ENCODE assay signal across 8 cellular contexts in genomic region chr18:23498877-23499570, GRCh38. TPM values are rescaled to one million over a fixed set of nuclear protein-coding genes. Genes with fewer than 3 reads are reported as not detected.
DNase-seq lines count a peak whose midpoint lies in the region; ATAC-seq and TF ChIP-seq lines count a peak whose summit lies in the region.

No MANE protein-coding gene starts in this region.

- H3K4me3 Mint-ChIP-seq in natural killer cell, result peak overlapping the region; percentile 58

- H3K36me3 Mint-ChIP-seq in natural killer cell, result no peaks in the 10 kb centered on the region

- peak; percentile 70 for DNase-seq in Right ventricle myocardium superior
- DNase-seq in Right ventricle myocardium inferior (ENCODE audit: missing footprints), result no peak
- DNase-seq in NOMO-1 (lab: John Stamatoyannopoulos, UW; ENCODE audit: unreplicated experiment in 2 of 2), result peak; percentile 59 to 83
- DNase-seq in activated CD8-positive, alpha-beta memory T cell treated with anti-CD3 and anti-CD28 coated beads for 1 hour (ENCODE audit: extremely low read depth in 1 of 2, low read depth in 1 of 2), result peak; percentile 34 to 52
- DNase-seq in epithelial cell of esophagus (ENCODE audit: low read depth), result peak; percentile 78
- DNase-seq in natural killer cell, result peak; percentile 59
- DNase-seq in stimulated activated naive CD4-positive, alpha-beta T cell (lab: John Stamatoyannopoulos, UW), result peak; percentile 16 to 74 (median 56)

- no peak overlapping the region for H3K4me3 ChIP-seq in epithelial cell of esophagus (ENCODE audit: low read length)

- TF ChIP-seq CTCF in epithelial cell of esophagus (IDR thresholded peaks at IDR 0.05; ENCODE audit: insufficient read depth, low read depth, low read length, missing control alignments) (peak; percentile 96), natural killer cell (IDR thresholded peaks at IDR 0.05) (peak; percentile 87)

- H3K27ac Mint-ChIP-seq in natural killer cell, result peak overlapping the region; percentile 30 to 67

- intact Hi-C loops in Right ventricle myocardium superior (cut with DNase I), result no loop called here
- intact Hi-C loops in Right ventricle myocardium inferior (cut with DNase I), result loop anchor here (10.0 kb wide), 1 partner anchor 496 kb away; no protein-coding TSS in a partner anchor
- intact Hi-C loops in natural killer cell (cut with micrococcal nuclease), result loop anchor here (1.0 to 5.0 kb wide), 3 partner anchors 88 to 618 kb away; no protein-coding TSS in a partner anchor

- H3K9me3 Mint-ChIP-seq in natural killer cell, result no peaks in the 10 kb centered on the region

- H3K4me1 Mint-ChIP-seq in natural killer cell, result peaks cover 29 to 31% of the 10 kb centered on the region in 2 donors

- no peak for ATAC-seq in Right ventricle myocardium superior (ENCODE audit: poor library complexity)
- ATAC-seq in Right ventricle myocardium inferior, result no peak
- peak; percentile 26 for ATAC-seq in HG03460 (IDR thresholded peaks at IDR 0.05; ENCODE audit: unreplicated experiment)
- peak; percentile 47 to 66 (median 55) for ATAC-seq in natural killer cell

- no peaks in the 10 kb centered on the region for H3K27me3 Mint-ChIP-seq in natural killer cell (ENCODE audit: low read depth in 2 of 2)

RNA-seq across cellular contexts. Expression of gene RMC1, which starts 4.3 kb away (rescaled TPM):
- total RNA-seq in Right ventricle myocardium superior (13.9 TPM), Right ventricle myocardium inferior (13.0 TPM), natural killer cell (10 to 100 TPM; 71.1 to 84.4 (median 77.2) TPM)

RNA-seq across cellular contexts. Expression of gene RIOK3, which starts 45.9 kb away (rescaled TPM):
- total RNA-seq in Right ventricle myocardium superior (51.5 TPM), Right ventricle myocardium inferior (49.3 TPM), natural killer cell (100 to 1,000 TPM; 164 to 233 (median 182) TPM)

Comparison
In these comparisons a context has a peak if more than half of its experiments do, and no peak if none do; other contexts are left out.
1. ATAC-seq: peak in HG03460 (single experiment) and natural killer cell (3 of 3); none in Right ventricle myocardium superior (single experiment) and Right ventricle myocardium inferior (single experiment).